Comparison of ENCODE assay signal across 1 cellular context in genomic region chr16:49407873-49408565, GRCh38.
A peak's percentile ranks its signal among the peaks of the same experiment; 100 is the strongest.
TF ChIP-seq lines count a peak whose summit lies in the region.

No MANE protein-coding gene starts in this region.

TF ChIP-seq in HEK293, 187 proteins besides CTCF, POLR2A, EP300 and RAD21 (continued from another document):
- TF ChIP-seq, protein P1, sequence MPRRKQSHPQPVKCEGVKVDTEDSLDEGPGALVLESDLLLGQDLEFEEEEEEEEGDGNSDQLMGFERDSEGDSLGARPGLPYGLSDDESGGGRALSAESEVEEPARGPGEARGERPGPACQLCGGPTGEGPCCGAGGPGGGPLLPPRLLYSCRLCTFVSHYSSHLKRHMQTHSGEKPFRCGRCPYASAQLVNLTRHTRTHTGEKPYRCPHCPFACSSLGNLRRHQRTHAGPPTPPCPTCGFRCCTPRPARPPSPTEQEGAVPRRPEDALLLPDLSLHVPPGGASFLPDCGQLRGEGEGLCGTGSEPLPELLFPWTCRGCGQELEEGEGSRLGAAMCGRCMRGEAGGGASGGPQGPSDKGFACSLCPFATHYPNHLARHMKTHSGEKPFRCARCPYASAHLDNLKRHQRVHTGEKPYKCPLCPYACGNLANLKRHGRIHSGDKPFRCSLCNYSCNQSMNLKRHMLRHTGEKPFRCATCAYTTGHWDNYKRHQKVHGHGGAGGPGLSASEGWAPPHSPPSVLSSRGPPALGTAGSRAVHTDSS (tag by site-specific recombination; IDR thresholded peaks at IDR 0.05) = no peak
- peak; percentile 54; the same call in 1 of the 2 replicates for TF ChIP-seq ZNF660 (tag by site-specific recombination; IDR thresholded peaks at IDR 0.05)
- 0 out of 2 replicates have a peak, but pooled peaks have one; percentile 13 for TF ChIP-seq ZNF394 (tag by site-specific recombination; IDR thresholded peaks at IDR 0.05; ENCODE audit: borderline replicate concordance)
- TF ChIP-seq, protein P2, sequence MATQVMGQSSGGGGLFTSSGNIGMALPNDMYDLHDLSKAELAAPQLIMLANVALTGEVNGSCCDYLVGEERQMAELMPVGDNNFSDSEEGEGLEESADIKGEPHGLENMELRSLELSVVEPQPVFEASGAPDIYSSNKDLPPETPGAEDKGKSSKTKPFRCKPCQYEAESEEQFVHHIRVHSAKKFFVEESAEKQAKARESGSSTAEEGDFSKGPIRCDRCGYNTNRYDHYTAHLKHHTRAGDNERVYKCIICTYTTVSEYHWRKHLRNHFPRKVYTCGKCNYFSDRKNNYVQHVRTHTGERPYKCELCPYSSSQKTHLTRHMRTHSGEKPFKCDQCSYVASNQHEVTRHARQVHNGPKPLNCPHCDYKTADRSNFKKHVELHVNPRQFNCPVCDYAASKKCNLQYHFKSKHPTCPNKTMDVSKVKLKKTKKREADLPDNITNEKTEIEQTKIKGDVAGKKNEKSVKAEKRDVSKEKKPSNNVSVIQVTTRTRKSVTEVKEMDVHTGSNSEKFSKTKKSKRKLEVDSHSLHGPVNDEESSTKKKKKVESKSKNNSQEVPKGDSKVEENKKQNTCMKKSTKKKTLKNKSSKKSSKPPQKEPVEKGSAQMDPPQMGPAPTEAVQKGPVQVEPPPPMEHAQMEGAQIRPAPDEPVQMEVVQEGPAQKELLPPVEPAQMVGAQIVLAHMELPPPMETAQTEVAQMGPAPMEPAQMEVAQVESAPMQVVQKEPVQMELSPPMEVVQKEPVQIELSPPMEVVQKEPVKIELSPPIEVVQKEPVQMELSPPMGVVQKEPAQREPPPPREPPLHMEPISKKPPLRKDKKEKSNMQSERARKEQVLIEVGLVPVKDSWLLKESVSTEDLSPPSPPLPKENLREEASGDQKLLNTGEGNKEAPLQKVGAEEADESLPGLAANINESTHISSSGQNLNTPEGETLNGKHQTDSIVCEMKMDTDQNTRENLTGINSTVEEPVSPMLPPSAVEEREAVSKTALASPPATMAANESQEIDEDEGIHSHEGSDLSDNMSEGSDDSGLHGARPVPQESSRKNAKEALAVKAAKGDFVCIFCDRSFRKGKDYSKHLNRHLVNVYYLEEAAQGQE (tag by site-specific recombination; IDR thresholded peaks at IDR 0.05) = no peak
- TF ChIP-seq KLF1 (tag by site-specific recombination; IDR thresholded peaks at IDR 0.05) = peak; percentile 70
- TF ChIP-seq ZNF791 (tag by site-specific recombination; IDR thresholded peaks at IDR 0.05) = no peak
- TF ChIP-seq KLF7 (tag by site-specific recombination; IDR thresholded peaks at IDR 0.05; ENCODE audit: borderline replicate concordance) = peak; percentile 45; the same call in 1 of the 2 replicates
- no peak for TF ChIP-seq OVOL3 (tag by site-specific recombination; IDR thresholded peaks at IDR 0.05)
- peak; percentile 96 for TF ChIP-seq ZNF654 (tag by site-specific recombination; IDR thresholded peaks at IDR 0.05; ENCODE audit: low read depth)
- TF ChIP-seq ZNF335 (tag by site-specific recombination; conservative IDR thresholded peaks at IDR 0.05) = 0 out of 2 replicates have a peak, but pooled peaks have one; percentile 18
- TF ChIP-seq ZNF2 (tag by site-specific recombination; IDR thresholded peaks at IDR 0.05) = peak; percentile 61; the same call in 1 of the 2 replicates
- 0 out of 2 replicates have a peak, but pooled peaks have one; percentile 36 for TF ChIP-seq KLF17 (tag by site-specific recombination; IDR thresholded peaks at IDR 0.05)
- TF ChIP-seq ZNF24 (tag by site-specific recombination; IDR thresholded peaks at IDR 0.05) = no peak
- no peak for TF ChIP-seq ZNF623 (tag by site-specific recombination; IDR thresholded peaks at IDR 0.05)
- peak; percentile 59; the same call in 1 of the 2 replicates for TF ChIP-seq ZSCAN30 (tag by site-specific recombination; IDR thresholded peaks at IDR 0.05)
- TF ChIP-seq KLF9 (tag by site-specific recombination; IDR thresholded peaks at IDR 0.05; ENCODE audit: low read depth) = 0 out of 2 replicates have a peak, but pooled peaks have one; percentile 37
- no peak for TF ChIP-seq ZFP41 (tag by site-specific recombination; IDR thresholded peaks at IDR 0.05; ENCODE audit: borderline replicate concordance)
